Comparison of ENCODE assay signal across 18 cellular contexts in genomic region chr9:126496181-126496576, GRCh38.
"Had no signal": no experiment of that assay in that cellular context is flagged by ENCODE, and none has a peak within 500 bp of the region (broad histone marks: within the 10 kb centered on the region; RNA-seq: fewer than 3 reads in every experiment).

No MANE protein-coding gene starts in this region.

- ATAC-seq: K562 had no signal

- H3K27ac Mint-ChIP-seq: IgD-negative memory B cell had no signal

- DNase-seq: Kasumi-1, MM.1S, NCI-H1092 treated with DMSO at 0.1 percent for 48 hours, NCI-H1436, NCI-H2029, NCI-H2081 treated with DMSO at 0.1 percent for 48 hours, NCI-H2171, NCI-H226, NCI-H446, NCI-H510A, NCI-H524 treated with DMSO at 0.1 percent for 48 hours, NCI-H69, NCI-H774, RPMI8226, SHP77, SK-N-SH had no signal

- H3K9me3 Mint-ChIP-seq: IgD-negative memory B cell had no signal
